In genomic region chr12:120119395-120119973, GRCh38 we compare ENCODE assay signal across 8 cellular contexts. TPM values are rescaled to one million over a fixed set of nuclear protein-coding genes. Genes with fewer than 3 reads are reported as not detected.
DNase-seq lines count a peak whose midpoint lies in the region; ATAC-seq, FAIRE-seq and TF ChIP-seq lines count a peak whose summit lies in the region.

No MANE protein-coding gene starts in this region.

- intact Hi-C loops in prostate gland (cut with DNase I), result no loop called here

- H3K36me3 Mint-ChIP-seq in GM23338 (ENCODE audit: low read depth), result peaks cover 26% of the 10 kb centered on the region
- H3K36me3 Mint-ChIP-seq in T-helper 1 cell treated with Interleukin-12 subunit alpha and Interleukin-12 subunit beta and Interleukin-4 antibody, amounts not matched to agents 30 μg/mL and 1 μg/mL, for 36 hours (ENCODE audit: low read depth), result peaks cover 12% of the 10 kb centered on the region

- TF ChIP-seq CTCF in GM23338 (conservative IDR thresholded peaks at IDR 0.05; ENCODE audit: low read depth in 2 of 2) (no peak), keratinocyte (optimal IDR thresholded peaks at IDR 0.05 in 1 of 3, IDR thresholded peaks at IDR 0.05 in 1 of 3, conservative IDR thresholded peaks at IDR 0.05 in 1 of 3; ENCODE audit: extremely low read depth in 1 of 3, insufficient read depth in 2 of 3, low read length in 3 of 3) (no peak), prostate gland (IDR thresholded peaks at IDR 0.05) (no peak)

- H3K79me2 ChIP-seq in GM23338 (replicated peaks; ENCODE audit: insufficient read depth), result peaks cover 31% of the 10 kb centered on the region
- H3K79me2 ChIP-seq in keratinocyte (ENCODE audit: control insufficient read depth, insufficient read depth, low read length), result peaks cover 27% of the 10 kb centered on the region

- peak overlapping the region; percentile 23; the same call in 1 of the 3 replicates for H3K4me3 Mint-ChIP-seq in GM23338
- peak overlapping the region; percentile 43 for H3K4me3 Mint-ChIP-seq in T-helper 1 cell treated with Interleukin-12 subunit alpha and Interleukin-12 subunit beta and Interleukin-4 antibody, amounts not matched to agents 30 μg/mL and 1 μg/mL, for 36 hours

- H4K20me1 ChIP-seq in GM23338 (replicated peaks; ENCODE audit: insufficient read depth) (no peaks in the 10 kb centered on the region; the same call in 1 of the 2 replicates), keratinocyte (ENCODE audit: control insufficient read depth, extremely low read depth, insufficient read depth, low read length) (peaks cover 5% of the 10 kb centered on the region)

- H3K27ac ChIP-seq in GM23338 (ENCODE audit: low read depth) (peak overlapping the region; percentile 71; the same call in 1 of the 2 replicates), keratinocyte (ENCODE audit: control insufficient read depth, insufficient read depth, low read length) (peak overlapping the region; percentile 39), prostate gland (no peak overlapping the region)

- WGBS in prostate gland, result 52% methylated on average over 1 of the region's 1 CpG

- H3K4me2 ChIP-seq in GM23338, result no peak overlapping the region
- peak overlapping the region; percentile 85 for H3K4me2 ChIP-seq in keratinocyte (ENCODE audit: control insufficient read depth, extremely low read depth, insufficient read depth, low read depth, low read length)

- no peak for FAIRE-seq in keratinocyte (lab: Jason Lieb, UNC)

- no peaks in the 10 kb centered on the region for H3K9me2 ChIP-seq in GM23338 (ENCODE audit: insufficient read depth)

- H2AFZ ChIP-seq in GM23338 (no peak overlapping the region), keratinocyte (ENCODE audit: control insufficient read depth, low read length) (no peak overlapping the region)

- H3K27ac Mint-ChIP-seq in GM23338, result no peak overlapping the region
- peak overlapping the region; percentile 67 for H3K27ac Mint-ChIP-seq in T-helper 1 cell treated with Interleukin-12 subunit alpha and Interleukin-12 subunit beta and Interleukin-4 antibody, amounts not matched to agents 30 μg/mL and 1 μg/mL, for 36 hours

- H3K9me3 Mint-ChIP-seq in GM23338, result no peaks in the 10 kb centered on the region
- H3K9me3 Mint-ChIP-seq in T-helper 1 cell treated with Interleukin-12 subunit alpha and Interleukin-12 subunit beta and Interleukin-4 antibody, amounts not matched to agents 30 μg/mL and 1 μg/mL, for 36 hours, result no peaks in the 10 kb centered on the region

- no peaks in the 10 kb centered on the region for H3K9me1 ChIP-seq in keratinocyte (ENCODE audit: control insufficient read depth, extremely low read depth, insufficient read depth, low read length)

- H3K4me3 ChIP-seq in GM23338 (no peak overlapping the region), keratinocyte (ENCODE audit: control insufficient read depth in 2 of 3, extremely low read depth in 1 of 3, insufficient read depth in 2 of 3, low read depth in 1 of 3, low read length in 3 of 3) (no peak overlapping the region), prostate gland (no peak overlapping the region)

- H3K9ac ChIP-seq in keratinocyte (ENCODE audit: control insufficient read depth, extremely low read depth, insufficient read depth, low read length), result no peak overlapping the region

- dilution Hi-C loops in keratinocyte (cut with MboI; ENCODE audit: extremely low pct_ligation_motif_present, low sequenced_read_pairs), result no loop called here

- DNase-seq in COLO829 (ENCODE audit: low spot score) (peak; percentile 14), GM23338 (ENCODE audit: low spot score) (no peak), keratinocyte (ENCODE audit: low read depth, low spot score) (no peak), NCI-H1048 (lab: John Stamatoyannopoulos, UW) (no peak), hippocampal formation (lab: John Stamatoyannopoulos, UW) (no peak), prostate gland (ENCODE audit: low spot score) (no peak)
- DNase-seq in activated CD4-positive, CD25-positive, alpha-beta regulatory T cell (lab: John Stamatoyannopoulos, UW), result no peak

- H3K4me1 Mint-ChIP-seq in GM23338, result peaks cover 34% of the 10 kb centered on the region
- peaks cover 63% of the 10 kb centered on the region for H3K4me1 Mint-ChIP-seq in T-helper 1 cell treated with Interleukin-12 subunit alpha and Interleukin-12 subunit beta and Interleukin-4 antibody, amounts not matched to agents 30 μg/mL and 1 μg/mL, for 36 hours (ENCODE audit: low read depth)

- no peak for ATAC-seq in GM23338

- H3K36me3 ChIP-seq in GM23338 (ENCODE audit: insufficient read depth), result no peaks in the 10 kb centered on the region; the same call in 1 of the 2 replicates
- peaks cover 4 to 8% of the 10 kb centered on the region in 2 experiments for H3K36me3 ChIP-seq in keratinocyte (ENCODE audit: control insufficient read depth in 2 of 2, extremely low read depth in 1 of 2, insufficient read depth in 2 of 2, low read length in 2 of 2)
- no peaks in the 10 kb centered on the region for H3K36me3 ChIP-seq in prostate gland

- H3K9me3 ChIP-seq in keratinocyte (ENCODE audit: control insufficient read depth, low read depth, low read length), result no peaks in the 10 kb centered on the region
- H3K9me3 ChIP-seq in prostate gland, result no peaks in the 10 kb centered on the region

- H3K27me3 ChIP-seq in GM23338 (ENCODE audit: insufficient read depth) (no peaks in the 10 kb centered on the region), keratinocyte (ENCODE audit: control insufficient read depth, extremely low read depth, insufficient read depth, low read length) (no peaks in the 10 kb centered on the region), prostate gland (replicated peaks; ENCODE audit: insufficient read depth) (no peaks in the 10 kb centered on the region)

- H3K27me3 Mint-ChIP-seq in GM23338 (ENCODE audit: insufficient read depth, low read depth, poor library complexity), result peaks cover 9% of the 10 kb centered on the region
- no peaks in the 10 kb centered on the region for H3K27me3 Mint-ChIP-seq in T-helper 1 cell treated with Interleukin-12 subunit alpha and Interleukin-12 subunit beta and Interleukin-4 antibody, amounts not matched to agents 30 μg/mL and 1 μg/mL, for 36 hours (ENCODE audit: low read depth)

- TF ChIP-seq POLR2A in prostate gland (IDR thresholded peaks at IDR 0.05), result no peak

- H3K4me1 ChIP-seq in GM23338 (ENCODE audit: insufficient read depth) (peaks cover 19% of the 10 kb centered on the region), keratinocyte (ENCODE audit: control insufficient read depth, extremely low read depth, insufficient read depth, low read length) (peaks cover 28% of the 10 kb centered on the region), prostate gland (replicated peaks) (peaks cover 14% of the 10 kb centered on the region)

- H3F3A ChIP-seq in GM23338 (replicated peaks; ENCODE audit: low read depth), result peaks cover 24% of the 10 kb centered on the region; the same call in 1 of the 2 replicates

TF ChIP-seq in GM23338, 12 proteins besides CTCF, POLR2A, EP300 and RAD21 (continues in another document):
- TF ChIP-seq CREB1 (CRISPR knock-in tag; IDR thresholded peaks at IDR 0.05; ENCODE audit: low read depth), result no peak

RNA-seq across cellular contexts. Expression of gene RAB35, which starts 2.9 kb away (rescaled TPM):
- total RNA-seq in GM23338 (2014; rRNA removed; shearing (Covaris generic)), result 15.9 and 16.9 TPM in 2 replicates
- polyA plus RNA-seq in GM23338 (2016; fragmentation: Nextera tagmentation; extraction: Ambion mirVana), result 9.9 and 12.6 TPM in 2 replicates
- polyA plus RNA-seq in keratinocyte, result 51.0 to 68.4 TPM (median 51.6 TPM) in 3 replicates
- polyA plus RNA-seq in keratinocyte (2011; ENCODE audit: low read depth), result 39.8 TPM
- polyA plus RNA-seq in keratinocyte (2011; cell fraction: cytosol; rRNA removed), result 34.5 and 45.2 TPM in 2 replicates
- polyA plus RNA-seq in keratinocyte (2011; cell fraction: nucleus; rRNA removed), result 54.1 and 54.6 TPM in 2 replicates
- polyA plus RNA-seq in keratinocyte (2012; ENCODE audit: low replicate concordance), result 27.9 and 48.1 TPM in 2 replicates
- 48.3 to 131 TPM (median 65.6 TPM) in 3 replicates for polyA minus RNA-seq in keratinocyte
- 57.4 TPM for polyA minus RNA-seq in keratinocyte (2011; cell fraction: cytosol; rRNA and poly(A)+ RNA removed)
- polyA minus RNA-seq in keratinocyte (2011; cell fraction: nucleus; rRNA and poly(A)+ RNA removed), result 19.9 and 23.5 TPM in 2 replicates
- 10 to 100 TPM; 26.6 to 41.1 TPM for total RNA-seq in prostate gland

Comparison
In these comparisons a context has a peak if more than half of its experiments do, and no peak if none do; other contexts are left out.
1. H3K27ac ChIP-seq: peak in GM23338 (single experiment) and keratinocyte (single experiment); none in prostate gland (0 of 2).